ENCODE assay signal across 1 cellular context in the genomic region with DNA sequence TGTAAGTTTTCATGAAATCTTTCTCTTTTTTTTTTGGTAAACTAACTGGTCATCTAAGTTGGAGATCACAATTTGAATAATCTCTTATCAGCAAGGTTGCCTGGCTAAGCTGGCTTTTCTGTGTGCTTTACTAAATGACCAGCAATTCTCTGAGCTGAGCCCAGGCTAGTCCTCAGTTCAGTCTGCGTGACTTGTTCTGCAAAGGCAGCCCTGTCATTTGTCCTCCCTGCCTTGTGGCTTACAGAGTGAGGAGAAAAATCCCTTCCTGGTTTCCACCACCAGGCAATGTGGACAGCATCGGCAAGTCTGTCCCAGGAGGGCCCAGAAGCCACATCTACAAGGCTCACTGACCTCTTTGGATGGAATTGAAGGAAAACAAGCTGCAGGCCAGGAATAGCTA.
TF ChIP-seq lines count a peak whose summit lies in the region.

No MANE protein-coding gene starts in this region.

TF ChIP-seq in A549, 52 proteins besides CTCF, POLR2A, EP300 and RAD21 (continued from another document):
- TF ChIP-seq, protein P1, sequence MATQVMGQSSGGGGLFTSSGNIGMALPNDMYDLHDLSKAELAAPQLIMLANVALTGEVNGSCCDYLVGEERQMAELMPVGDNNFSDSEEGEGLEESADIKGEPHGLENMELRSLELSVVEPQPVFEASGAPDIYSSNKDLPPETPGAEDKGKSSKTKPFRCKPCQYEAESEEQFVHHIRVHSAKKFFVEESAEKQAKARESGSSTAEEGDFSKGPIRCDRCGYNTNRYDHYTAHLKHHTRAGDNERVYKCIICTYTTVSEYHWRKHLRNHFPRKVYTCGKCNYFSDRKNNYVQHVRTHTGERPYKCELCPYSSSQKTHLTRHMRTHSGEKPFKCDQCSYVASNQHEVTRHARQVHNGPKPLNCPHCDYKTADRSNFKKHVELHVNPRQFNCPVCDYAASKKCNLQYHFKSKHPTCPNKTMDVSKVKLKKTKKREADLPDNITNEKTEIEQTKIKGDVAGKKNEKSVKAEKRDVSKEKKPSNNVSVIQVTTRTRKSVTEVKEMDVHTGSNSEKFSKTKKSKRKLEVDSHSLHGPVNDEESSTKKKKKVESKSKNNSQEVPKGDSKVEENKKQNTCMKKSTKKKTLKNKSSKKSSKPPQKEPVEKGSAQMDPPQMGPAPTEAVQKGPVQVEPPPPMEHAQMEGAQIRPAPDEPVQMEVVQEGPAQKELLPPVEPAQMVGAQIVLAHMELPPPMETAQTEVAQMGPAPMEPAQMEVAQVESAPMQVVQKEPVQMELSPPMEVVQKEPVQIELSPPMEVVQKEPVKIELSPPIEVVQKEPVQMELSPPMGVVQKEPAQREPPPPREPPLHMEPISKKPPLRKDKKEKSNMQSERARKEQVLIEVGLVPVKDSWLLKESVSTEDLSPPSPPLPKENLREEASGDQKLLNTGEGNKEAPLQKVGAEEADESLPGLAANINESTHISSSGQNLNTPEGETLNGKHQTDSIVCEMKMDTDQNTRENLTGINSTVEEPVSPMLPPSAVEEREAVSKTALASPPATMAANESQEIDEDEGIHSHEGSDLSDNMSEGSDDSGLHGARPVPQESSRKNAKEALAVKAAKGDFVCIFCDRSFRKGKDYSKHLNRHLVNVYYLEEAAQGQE (IDR thresholded peaks at IDR 0.05) = no peak
